14 cellular contexts compared by ENCODE assay signal in genomic region chr17:77349976-77350830, GRCh38.
DNase-seq lines count a peak whose midpoint lies in the region; ATAC-seq and TF ChIP-seq lines count a peak whose summit lies in the region.
"Had no signal": no experiment of that assay in that cellular context is flagged by ENCODE, and none has a peak within 500 bp of the region (broad histone marks: within the 10 kb centered on the region; RNA-seq: fewer than 3 reads in every experiment).

No MANE protein-coding gene starts in this region.

- no peak for TF ChIP-seq POLR2A in right lobe of liver (IDR thresholded peaks at IDR 0.05)

- H3K27ac ChIP-seq in coronary artery = peak overlapping the region in 1 of 2 donors; percentile 63
- H3K27ac ChIP-seq in right lobe of liver = no peak overlapping the region
- H3K27ac ChIP-seq in substantia nigra (ENCODE audit: low read depth, low read length, poor library complexity, severe bottlenecking) = no peak overlapping the region

- H3K27me3 Mint-ChIP-seq in activated naive CD8-positive, alpha-beta T cell treated with anti-CD3 and anti-CD28 coated beads, Interleukin-2, amount 10 ng/mL, durations not matched to agents 7 days and 5 days = peaks cover 1% of the 10 kb centered on the region
- H3K27me3 Mint-ChIP-seq in activated naive CD8-positive, alpha-beta T cell treated with anti-CD3 and anti-CD28 coated beads, Interleukin-2, amount 50 U/mL, for 24 hours = no peaks in the 10 kb centered on the region
- no peaks in the 10 kb centered on the region for H3K27me3 Mint-ChIP-seq in type B pancreatic cell
- H3K27me3 Mint-ChIP-seq: B cell; central memory CD8-positive, alpha-beta T cell; stimulated activated naive CD8-positive, alpha-beta T cell treated with anti-CD3 and anti-CD28 coated beads, Interleukin-15, Interleukin-2, amounts not matched to agents 100 ng/mL and 50 ng/mL, for 24 hours had no signal

- H3K36me3 ChIP-seq in right lobe of liver = no peaks in the 10 kb centered on the region

- no peaks in the 10 kb centered on the region for H3K9me3 ChIP-seq in right lobe of liver

- POLR2A ChIA-PET in activated naive CD8-positive, alpha-beta T cell treated with anti-CD3 and anti-CD28 coated beads, Interleukin-2, amount 10 ng/mL, durations not matched to agents 7 days and 5 days (lab: Charles Lee) = interaction anchor here (1.1 kb wide), 1 partner anchor 26 kb away, joined by 3 read pairs; no protein-coding TSS in a partner anchor

- H3K4me1 ChIP-seq in right lobe of liver = peaks cover 0 to 26% (median 10%) of the 10 kb centered on the region in 4 donors

- 42% methylated on average over 9 of the region's 12 CpGs for WGBS in right lobe of liver (ENCODE audit: insufficient coverage, low coverage, low lambda C conversion rate, missing lambda C conversion rate)

- TF ChIP-seq CTCF in coronary artery (IDR thresholded peaks at IDR 0.05) (no peak), right lobe of liver (IDR thresholded peaks at IDR 0.05) (no peak), type B pancreatic cell (conservative IDR thresholded peaks at IDR 0.05) (no peak)

- H3K9me3 Mint-ChIP-seq in activated naive CD8-positive, alpha-beta T cell treated with anti-CD3 and anti-CD28 coated beads, Interleukin-2, amount 10 ng/mL, durations not matched to agents 7 days and 5 days = peaks cover 2% of the 10 kb centered on the region
- H3K9me3 Mint-ChIP-seq in activated naive CD8-positive, alpha-beta T cell treated with anti-CD3 and anti-CD28 coated beads, Interleukin-2, amount 50 U/mL, for 24 hours = no peaks in the 10 kb centered on the region
- H3K9me3 Mint-ChIP-seq in type B pancreatic cell = no peaks in the 10 kb centered on the region
- H3K9me3 Mint-ChIP-seq: central memory CD8-positive, alpha-beta T cell; stimulated activated naive CD8-positive, alpha-beta T cell treated with anti-CD3 and anti-CD28 coated beads, Interleukin-15, Interleukin-2, amounts not matched to agents 100 ng/mL and 50 ng/mL, for 24 hours had no signal

- no peak for ATAC-seq in activated naive CD8-positive, alpha-beta T cell treated with anti-CD3 and anti-CD28 coated beads, Interleukin-2, amount 10 ng/mL, durations not matched to agents 7 days and 5 days (ENCODE audit: low read depth)
- ATAC-seq in activated naive CD8-positive, alpha-beta T cell treated with anti-CD3 and anti-CD28 coated beads, Interleukin-2, amount 50 U/mL, for 24 hours = no peak
- ATAC-seq in right lobe of liver (peak in 3 of 4 donors; percentile 2 to 3 (median 2)), HG03442 (IDR thresholded peaks at IDR 0.05; ENCODE audit: unreplicated experiment) (no peak)
- ATAC-seq: GM12878 had no signal

- peak overlapping the region; percentile 67 for H3K27ac Mint-ChIP-seq in activated naive CD8-positive, alpha-beta T cell treated with anti-CD3 and anti-CD28 coated beads, Interleukin-2, amount 10 ng/mL, durations not matched to agents 7 days and 5 days
- H3K27ac Mint-ChIP-seq in activated naive CD8-positive, alpha-beta T cell treated with anti-CD3 and anti-CD28 coated beads, Interleukin-2, amount 50 U/mL, for 24 hours = no peak overlapping the region
- H3K27ac Mint-ChIP-seq in type B pancreatic cell = no peak overlapping the region
- H3K27ac Mint-ChIP-seq: B cell; stimulated activated naive CD8-positive, alpha-beta T cell treated with anti-CD3 and anti-CD28 coated beads, Interleukin-15, Interleukin-2, amounts not matched to agents 100 ng/mL and 50 ng/mL, for 24 hours had no signal

- H3K4me3 Mint-ChIP-seq in activated naive CD8-positive, alpha-beta T cell treated with anti-CD3 and anti-CD28 coated beads, Interleukin-2, amount 10 ng/mL, durations not matched to agents 7 days and 5 days = no peak overlapping the region
- H3K4me3 Mint-ChIP-seq in activated naive CD8-positive, alpha-beta T cell treated with anti-CD3 and anti-CD28 coated beads, Interleukin-2, amount 50 U/mL, for 24 hours = no peak overlapping the region
- H3K4me3 Mint-ChIP-seq in type B pancreatic cell = no peak overlapping the region
- H3K4me3 Mint-ChIP-seq: B cell; central memory CD8-positive, alpha-beta T cell; stimulated activated naive CD8-positive, alpha-beta T cell treated with anti-CD3 and anti-CD28 coated beads, Interleukin-15, Interleukin-2, amounts not matched to agents 100 ng/mL and 50 ng/mL, for 24 hours had no signal

- DNase-seq in activated naive CD8-positive, alpha-beta T cell treated with anti-CD3 and anti-CD28 coated beads, Interleukin-2, amount 10 ng/mL, durations not matched to agents 7 days and 5 days = peak; percentile 15
- DNase-seq in activated naive CD8-positive, alpha-beta T cell treated with anti-CD3 and anti-CD28 coated beads, Interleukin-2, amount 50 U/mL, for 24 hours = no peak
- peak; percentile 57 for DNase-seq in coronary artery (ENCODE audit: low spot score)
- peak in 1 of 3 donors; percentile 44 for DNase-seq in right lobe of liver
- DNase-seq in type B pancreatic cell (ENCODE audit: extremely low spot score, unreplicated experiment) = peak; percentile 39
- DNase-seq in NCI-H2107 (lab: John Stamatoyannopoulos, UW) = no peak
- no peak for DNase-seq in substantia nigra (lab: John Stamatoyannopoulos, UW)
- DNase-seq: NCI-H1105, small intestine had no signal

- H3K4me3 ChIP-seq in coronary artery (no peak overlapping the region), right lobe of liver (no peak overlapping the region)
- H3K4me3 ChIP-seq: GM12878 had no signal

- no peaks in the 10 kb centered on the region for H3K27me3 ChIP-seq in right lobe of liver

- intact Hi-C loops in right lobe of liver (cut with DNase I) = no loop called here

- H3K4me1 Mint-ChIP-seq in activated naive CD8-positive, alpha-beta T cell treated with anti-CD3 and anti-CD28 coated beads, Interleukin-2, amount 10 ng/mL, durations not matched to agents 7 days and 5 days = peaks cover 18% of the 10 kb centered on the region
- H3K4me1 Mint-ChIP-seq in activated naive CD8-positive, alpha-beta T cell treated with anti-CD3 and anti-CD28 coated beads, Interleukin-2, amount 50 U/mL, for 24 hours = peaks cover 23% of the 10 kb centered on the region
- H3K4me1 Mint-ChIP-seq in type B pancreatic cell (ENCODE audit: unreplicated experiment) = peaks cover 23% of the 10 kb centered on the region

- no peaks in the 10 kb centered on the region for H3K36me3 Mint-ChIP-seq in activated naive CD8-positive, alpha-beta T cell treated with anti-CD3 and anti-CD28 coated beads, Interleukin-2, amount 10 ng/mL, durations not matched to agents 7 days and 5 days
- no peaks in the 10 kb centered on the region for H3K36me3 Mint-ChIP-seq in activated naive CD8-positive, alpha-beta T cell treated with anti-CD3 and anti-CD28 coated beads, Interleukin-2, amount 50 U/mL, for 24 hours (ENCODE audit: low read depth)
- H3K36me3 Mint-ChIP-seq in type B pancreatic cell = no peaks in the 10 kb centered on the region

Comparison
In these comparisons a context has a peak if more than half of its experiments do, and no peak if none do; other contexts are left out.
1. DNase-seq: peak in activated naive CD8-positive, alpha-beta T cell treated with anti-CD3 and anti-CD28 coated beads, Interleukin-2, amount 10 ng/mL, durations not matched to agents 7 days and 5 days (single experiment), coronary artery (single experiment) and type B pancreatic cell (single experiment); none in activated naive CD8-positive, alpha-beta T cell treated with anti-CD3 and anti-CD28 coated beads, Interleukin-2, amount 50 U/mL, for 24 hours (single experiment), NCI-H2107 (single experiment) and substantia nigra (0 of 49).
2. ATAC-seq: peak in right lobe of liver (3 of 4); none in activated naive CD8-positive, alpha-beta T cell treated with anti-CD3 and anti-CD28 coated beads, Interleukin-2, amount 10 ng/mL, durations not matched to agents 7 days and 5 days (single experiment), activated naive CD8-positive, alpha-beta T cell treated with anti-CD3 and anti-CD28 coated beads, Interleukin-2, amount 50 U/mL, for 24 hours (single experiment) and HG03442 (single experiment).